9 cellular contexts compared by ENCODE assay signal in the genomic region with DNA sequence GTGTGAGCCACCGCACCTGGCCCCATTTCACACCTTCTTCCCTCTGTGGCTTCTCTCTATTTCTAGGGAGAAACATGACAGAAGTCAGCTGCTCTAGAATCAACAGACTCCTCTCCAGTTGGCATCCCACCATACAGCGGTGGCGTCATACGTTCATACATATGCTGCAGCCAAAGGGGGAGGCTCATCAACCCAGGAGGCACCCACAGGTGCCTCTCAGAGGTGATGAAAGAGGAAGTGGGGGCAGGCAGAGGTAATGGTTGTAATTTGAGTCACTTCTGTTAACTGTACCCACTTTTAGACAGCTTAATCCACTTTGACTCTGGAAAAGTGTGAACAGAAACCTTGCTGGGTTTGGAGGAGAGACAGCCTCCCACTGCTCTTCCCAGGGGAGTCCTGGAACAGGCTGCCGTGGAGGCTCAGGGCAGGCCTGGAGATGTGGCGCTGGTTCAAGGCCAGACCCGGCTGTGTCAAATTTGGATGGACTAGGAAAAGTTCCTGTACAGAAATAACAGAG. TPM values are rescaled to one million over a fixed set of nuclear protein-coding genes. Genes with fewer than 3 reads are reported as not detected.
DNase-seq lines count a peak whose midpoint lies in the region; ATAC-seq and TF ChIP-seq lines count a peak whose summit lies in the region.
"Had no signal": no experiment of that assay in that cellular context is flagged by ENCODE, and none has a peak within 500 bp of the region (broad histone marks: within the 10 kb centered on the region; RNA-seq: fewer than 3 reads in every experiment).

No MANE protein-coding gene starts in this region.

- H3K36me3 Mint-ChIP-seq in T-helper 17 cell (ENCODE audit: low read depth), result no peaks in the 10 kb centered on the region
- no peaks in the 10 kb centered on the region for H3K36me3 Mint-ChIP-seq in memory B cell

- H3K27ac Mint-ChIP-seq in T-helper 17 cell (peak overlapping the region; percentile 85), memory B cell (peak overlapping the region; percentile 90)

- H3K4me3 ChIP-seq in uterus (no peak overlapping the region), BE2C (ENCODE audit: low read depth, low read length) (no peak overlapping the region)

- ATAC-seq in HG03097 (IDR thresholded peaks at IDR 0.05; ENCODE audit: low FRiP score, unreplicated experiment), result peak; percentile 72
- ATAC-seq in T-helper 17 cell, result peak; percentile 86
- ATAC-seq in memory B cell (ENCODE audit: low read depth), result peak; percentile 99

- H3K4me3 Mint-ChIP-seq in T-helper 17 cell (no peak overlapping the region), memory B cell (peak overlapping the region; percentile 11)

- H3K9me3 ChIP-seq in T-helper 17 cell (ENCODE audit: control insufficient read depth, low read length, poor library complexity, severe bottlenecking) (no peaks in the 10 kb centered on the region), uterus (no peaks in the 10 kb centered on the region), BE2C (no peaks in the 10 kb centered on the region)

- no peak for TF ChIP-seq POLR2A in uterus (IDR thresholded peaks at IDR 0.05)

- H3K4me1 Mint-ChIP-seq in T-helper 17 cell, result peaks cover 43% of the 10 kb centered on the region
- H3K4me1 Mint-ChIP-seq in memory B cell, result peaks cover 42% of the 10 kb centered on the region

- H3K9me3 Mint-ChIP-seq in memory B cell, result no peaks in the 10 kb centered on the region

- H3K4me1 ChIP-seq in uterus (no peaks in the 10 kb centered on the region), BE2C (peaks cover 9% of the 10 kb centered on the region)

- DNase-seq in activated gamma-delta T cell treated with Interleukin-2 at 50 U/mL for 16 hours (peak; percentile 21), activated gamma-delta T cell (lab: John Stamatoyannopoulos, UW) (no peak), T-helper 17 cell (peak in 1 of 3 donors; percentile 13), memory B cell (ENCODE audit: low spot score in 2 of 2) (peak; percentile 41 to 64), uterus (no peak), NCI-H510A (lab: John Stamatoyannopoulos, UW) (no peak), BE2C (no peak)

- no peaks in the 10 kb centered on the region for H3K27me3 ChIP-seq in uterus
- no peaks in the 10 kb centered on the region for H3K27me3 ChIP-seq in BE2C

- H3K27me3 Mint-ChIP-seq in T-helper 17 cell, result no peaks in the 10 kb centered on the region
- H3K27me3 Mint-ChIP-seq in memory B cell, result no peaks in the 10 kb centered on the region

- intact Hi-C loops in uterus (cut with DNase I; ENCODE audit: low total_unique reads), result no loop called here

- H3K36me3 ChIP-seq in uterus (no peaks in the 10 kb centered on the region), BE2C (no peaks in the 10 kb centered on the region)

- TF ChIP-seq CTCF in uterus (IDR thresholded peaks at IDR 0.05) (no peak), BE2C (IDR thresholded peaks at IDR 0.05; ENCODE audit: low read depth, low read length) (no peak)

- H3K27ac ChIP-seq in uterus, result no peak overlapping the region
- H3K27ac ChIP-seq: VCaP had no signal

RNA-seq across cellular contexts. Expression of a gene that starts 47.3 kb away (rescaled TPM):
- 100 to 1,000 TPM; 311 to 325 TPM for total RNA-seq in T-helper 17 cell
- 100 to 1,000 TPM in 3 of 4 donors, 10 to 100 TPM in 1; 42.0 to 287 (median 127) TPM for total RNA-seq in uterus
- polyA plus RNA-seq in BE2C (2012; ENCODE audit: insufficient read depth, insufficient read length, low read depth), result 149 TPM

Comparison
In these comparisons a context has a peak if more than half of its experiments do, and no peak if none do; other contexts are left out.
1. DNase-seq: peak in activated gamma-delta T cell treated with Interleukin-2 at 50 U/mL for 16 hours (single experiment) and memory B cell (2 of 2); none in activated gamma-delta T cell (single experiment), uterus (0 of 2), NCI-H510A (single experiment) and BE2C (single experiment).
2. Peak in every context shown above with its lines, with median percentiles within 50 percentile points of each other: ATAC-seq.